Comparison of ENCODE assay signal across 11 cellular contexts in genomic region chr2:174176898-174177297, GRCh38.
A peak's percentile ranks its signal among the peaks of the same experiment; 100 is the strongest.
DNase-seq lines count a peak whose midpoint lies in the region; ATAC-seq lines count a peak whose summit lies in the region.
"Had no signal": no experiment of that assay in that cellular context is flagged by ENCODE, and none has a peak within 500 bp of the region (broad histone marks: within the 10 kb centered on the region; RNA-seq: fewer than 3 reads in every experiment).

No MANE protein-coding gene starts in this region.

- peaks cover 7% of the 10 kb centered on the region; the same call in 1 of the 2 replicates for H3K4me1 ChIP-seq in HAP-1
- H3K4me1 ChIP-seq: SJCRH30 had no signal

- peak overlapping the region; percentile 24 for H3K27ac ChIP-seq in cingulate gyrus (ENCODE audit: low read depth, low read length)
- H3K27ac ChIP-seq: SJCRH30 had no signal

- no peak overlapping the region for H3K4me3 ChIP-seq in HAP-1
- H3K4me3 ChIP-seq: SJCRH30 had no signal

- H3K27me3 ChIP-seq in HAP-1 (ENCODE audit: low read depth): no peaks in the 10 kb centered on the region
- H3K27me3 ChIP-seq: SJCRH30 had no signal

- peaks cover 2% of the 10 kb centered on the region for H3K36me3 ChIP-seq in HAP-1 (replicated peaks)

- in situ Hi-C loops in HAP-1 (cut with MboI; ENCODE audit: low sequenced_read_pairs): no loop called here

- DNase-seq in NCI-H345 (lab: John Stamatoyannopoulos, UW): peak; percentile 37
- no peak for DNase-seq in NCI-H345 treated with DMSO at 0.1 percent for 48 hours (lab: John Stamatoyannopoulos, UW; ENCODE audit: unreplicated experiment)
- peak; percentile 77 for DNase-seq in NCI-H2227 (lab: John Stamatoyannopoulos, UW; ENCODE audit: unreplicated experiment)
- DNase-seq in stromal cell of bone marrow (ENCODE audit: low read depth): peak; percentile 15
- no peak for DNase-seq in HAP-1 (ENCODE audit: low spot score in 2 of 2)
- DNase-seq: activated naive CD4-positive, alpha-beta T cell treated with anti-CD3 and anti-CD28 coated beads, Interleukin-2, amount 10 ng/mL, durations not matched to agents 7 days and 5 days; SJCRH30 had no signal

- peaks cover 2% of the 10 kb centered on the region; the same call in 1 of the 2 replicates for H3K9me3 ChIP-seq in HAP-1

- ATAC-seq in GM19035 (IDR thresholded peaks at IDR 0.05; ENCODE audit: unreplicated experiment): no peak
- no peak for ATAC-seq in GM19328 (IDR thresholded peaks at IDR 0.05; ENCODE audit: unreplicated experiment)
- ATAC-seq: sciatic nerve had no signal

Comparison
In these comparisons a context has a peak if more than half of its experiments do, and no peak if none do; other contexts are left out.
1. DNase-seq: peak in NCI-H345 (single experiment), NCI-H2227 (single experiment) and stromal cell of bone marrow (single experiment); none in NCI-H345 treated with DMSO at 0.1 percent for 48 hours (single experiment) and HAP-1 (0 of 2).